ENCODE assay signal across 13 cellular contexts in genomic region chr9:109926321-109926959, GRCh38.
DNase-seq lines count a peak whose midpoint lies in the region; ATAC-seq and TF ChIP-seq lines count a peak whose summit lies in the region.
"Had no signal": no experiment of that assay in that cellular context is flagged by ENCODE, and none has a peak within 500 bp of the region (broad histone marks: within the 10 kb centered on the region; RNA-seq: fewer than 3 reads in every experiment).

No MANE protein-coding gene starts in this region.

- peak overlapping the region in 1 of 2 donors; percentile 13 for H3K4me3 Mint-ChIP-seq in activated T-cell treated with anti-CD3 and anti-CD28 coated beads, Interleukin-2, amount 50 U/mL, for 72 hours
- H3K4me3 Mint-ChIP-seq: activated CD4-positive, alpha-beta T cell treated with anti-CD3 and anti-CD28 coated beads for 36 hours; activated T-cell treated with anti-CD3 and anti-CD28 coated beads, Interleukin-2, amount 50 U/mL, for 24 hours had no signal

- no TSS peak for BruUV-seq in OCI-LY7 (replicated peaks; lab: Mats Ljungman, UMichigan)

- CTCF ChIA-PET in OCI-LY7 (lab: Charles Lee; ENCODE audit: unreplicated experiment) = no interaction called here

- H3K36me3 ChIP-seq in OCI-LY7 (ENCODE audit: insufficient read depth, low read length) = no peaks in the 10 kb centered on the region
- H3K36me3 ChIP-seq in lower lobe of right lung = no peaks in the 10 kb centered on the region
- H3K36me3 ChIP-seq: MG63 had no signal

- DNase-seq in CD1c-positive myeloid dendritic cell (ENCODE audit: extremely low spot score) (peak; percentile 38), OCI-LY7 (ENCODE audit: low spot score) (no peak), lower lobe of right lung (peak; percentile 55), NCI-H187 treated with DMSO at 0.1 percent for 48 hours (lab: John Stamatoyannopoulos, UW) (no peak), germinal center (ENCODE audit: low spot score) (no peak)
- DNase-seq in activated T-cell treated with anti-CD3 and anti-CD28 coated beads, Interleukin-2, amount 50 U/mL, for 72 hours = no peak
- no peak for DNase-seq in activated CD8-positive, alpha-beta memory T cell treated with anti-CD3 and anti-CD28 coated beads, Interleukin-2, amount 50 U/mL, for 4 hours
- DNase-seq: activated CD4-positive, alpha-beta T cell treated with anti-CD3 and anti-CD28 coated beads for 36 hours; activated T-cell treated with anti-CD3 and anti-CD28 coated beads, Interleukin-2, amount 50 U/mL, for 24 hours; amniotic stem cell; MG63; naive thymus-derived CD4-positive, alpha-beta T cell had no signal

- H4K20me1 ChIP-seq in OCI-LY7 (ENCODE audit: insufficient read depth, low read length) = no peaks in the 10 kb centered on the region

- H3K4me1 ChIP-seq in OCI-LY7 (ENCODE audit: insufficient read depth, low read length, poor library complexity, severe bottlenecking) = peaks cover 42% of the 10 kb centered on the region
- peaks cover 11% of the 10 kb centered on the region for H3K4me1 ChIP-seq in lower lobe of right lung

- intact Hi-C loops in OCI-LY7 (cut with micrococcal nuclease; ENCODE audit: unreplicated experiment) = no loop called here
- intact Hi-C loops in lower lobe of right lung (cut with DNase I) = no loop called here

- TF ChIP-seq CTCF in OCI-LY7 (conservative IDR thresholded peaks at IDR 0.05; ENCODE audit: low read length) (no peak), lower lobe of right lung (IDR thresholded peaks at IDR 0.05) (no peak)

- peak overlapping the region; percentile 56; the same call in 1 of the 2 replicates for H2AFZ ChIP-seq in OCI-LY7 (ENCODE audit: low read length)

- H3K27me3 ChIP-seq in lower lobe of right lung (ENCODE audit: low read depth) = no peaks in the 10 kb centered on the region
- H3K27me3 ChIP-seq: MG63 had no signal

- no peaks in the 10 kb centered on the region for H3K36me3 Mint-ChIP-seq in activated T-cell treated with anti-CD3 and anti-CD28 coated beads, Interleukin-2, amount 50 U/mL, for 72 hours (ENCODE audit: insufficient read depth in 2 of 2)

- POLR2A ChIA-PET in OCI-LY7 (lab: Charles Lee) = interaction anchor here (0.8 to 1.7 kb wide), 2 partner anchors 9 to 26 kb away, joined by 3 to 5 read pairs; no protein-coding TSS in a partner anchor

- peaks cover 29% of the 10 kb centered on the region for H3K4me1 Mint-ChIP-seq in activated T-cell treated with anti-CD3 and anti-CD28 coated beads, Interleukin-2, amount 50 U/mL, for 72 hours (ENCODE audit: low read depth)

- no peak overlapping the region for H3K27ac ChIP-seq in OCI-LY7 (ENCODE audit: low read depth, low read length, poor library complexity, severe bottlenecking)
- H3K27ac ChIP-seq in lower lobe of right lung = no peak overlapping the region

- H3K4me3 ChIP-seq in OCI-LY7 (ENCODE audit: low read depth, low read length, poor library complexity, severe bottlenecking) (no peak overlapping the region), lower lobe of right lung (no peak overlapping the region)
- H3K4me3 ChIP-seq: MG63 had no signal

- H3K9me2 ChIP-seq in OCI-LY7 (ENCODE audit: insufficient read depth, low read length) = no peaks in the 10 kb centered on the region

- no peaks in the 10 kb centered on the region for H3K79me2 ChIP-seq in OCI-LY7 (ENCODE audit: insufficient read depth, low read depth, low read length)

- ATAC-seq in GM21367 (IDR thresholded peaks at IDR 0.05; ENCODE audit: unreplicated experiment) = peak; percentile 56
- ATAC-seq in lower lobe of right lung = peak; percentile 51 to 58
- ATAC-seq in activated T-cell treated with anti-CD3 and anti-CD28 coated beads, Interleukin-2, amount 50 U/mL, for 72 hours (replicated peaks in 1 of 2) = no peak
- ATAC-seq: activated CD4-positive, alpha-beta T cell treated with anti-CD3 and anti-CD28 coated beads for 36 hours; naive thymus-derived CD4-positive, alpha-beta T cell had no signal

- H3K27ac Mint-ChIP-seq in activated T-cell treated with anti-CD3 and anti-CD28 coated beads, Interleukin-2, amount 50 U/mL, for 72 hours = no peak overlapping the region
- H3K27ac Mint-ChIP-seq: activated CD4-positive, alpha-beta T cell treated with anti-CD3 and anti-CD28 coated beads for 36 hours; activated T-cell treated with anti-CD3 and anti-CD28 coated beads, Interleukin-2, amount 50 U/mL, for 24 hours; naive thymus-derived CD4-positive, alpha-beta T cell had no signal

- H3K9me3 Mint-ChIP-seq in activated T-cell treated with anti-CD3 and anti-CD28 coated beads, Interleukin-2, amount 50 U/mL, for 72 hours = no peaks in the 10 kb centered on the region
- H3K9me3 Mint-ChIP-seq: activated T-cell treated with anti-CD3 and anti-CD28 coated beads, Interleukin-2, amount 50 U/mL, for 24 hours had no signal

- peak overlapping the region; percentile 26 for H3K4me2 ChIP-seq in OCI-LY7 (ENCODE audit: low read length)

- no peaks in the 10 kb centered on the region for H3K9me3 ChIP-seq in OCI-LY7 (ENCODE audit: low read length)
- no peaks in the 10 kb centered on the region for H3K9me3 ChIP-seq in lower lobe of right lung
- H3K9me3 ChIP-seq: MG63 had no signal

- peaks cover 11% of the 10 kb centered on the region for H3K27me3 Mint-ChIP-seq in activated T-cell treated with anti-CD3 and anti-CD28 coated beads, Interleukin-2, amount 50 U/mL, for 72 hours (ENCODE audit: low read depth)
- H3K27me3 Mint-ChIP-seq: activated T-cell treated with anti-CD3 and anti-CD28 coated beads, Interleukin-2, amount 50 U/mL, for 24 hours had no signal

Comparison
In these comparisons a context has a peak if more than half of its experiments do, and no peak if none do; other contexts are left out.
1. DNase-seq: peak in CD1c-positive myeloid dendritic cell (single experiment) and lower lobe of right lung (single experiment); none in OCI-LY7 (single experiment), NCI-H187 treated with DMSO at 0.1 percent for 48 hours (single experiment), activated T-cell treated with anti-CD3 and anti-CD28 coated beads, Interleukin-2, amount 50 U/mL, for 72 hours (0 of 2), activated CD8-positive, alpha-beta memory T cell treated with anti-CD3 and anti-CD28 coated beads, Interleukin-2, amount 50 U/mL, for 4 hours (single experiment) and germinal center (single experiment).
2. ATAC-seq: peak in GM21367 (single experiment) and lower lobe of right lung (2 of 2); none in activated T-cell treated with anti-CD3 and anti-CD28 coated beads, Interleukin-2, amount 50 U/mL, for 72 hours (0 of 2).